In genomic region chr2:178075006-178075326, GRCh38 we compare ENCODE assay signal across 2 cellular contexts.
A peak's percentile ranks its signal among the peaks of the same experiment; 100 is the strongest.
TF ChIP-seq lines count a peak whose summit lies in the region.

No MANE protein-coding gene starts in this region.

TF ChIP-seq in A549, 52 proteins besides CTCF, POLR2A, EP300 and RAD21:
- no peak for TF ChIP-seq KDM5A (IDR thresholded peaks at IDR 0.05)
- no peak for TF ChIP-seq REST (IDR thresholded peaks at IDR 0.05)
- no peak for TF ChIP-seq ELK1 (IDR thresholded peaks at IDR 0.05; ENCODE audit: low read depth, low read length)
- no peak for TF ChIP-seq KDM1A (IDR thresholded peaks at IDR 0.05; ENCODE audit: low read depth)
- TF ChIP-seq HEYL (CRISPR knock-in tag; IDR thresholded peaks at IDR 0.05), result no peak
- no peak for TF ChIP-seq NR3C1 (IDR thresholded peaks at IDR 0.05)
- TF ChIP-seq FOXS1 (CRISPR knock-in tag; IDR thresholded peaks at IDR 0.05), result no peak
- no peak for TF ChIP-seq SREBF2 (IDR thresholded peaks at IDR 0.05)

TF ChIP-seq in SK-N-SH treated with all-trans-retinoic acid at 6 μM for 48 hours, 23 proteins besides CTCF, POLR2A, EP300 and RAD21:
- TF ChIP-seq ZNF8 (CRISPR knock-in tag; IDR thresholded peaks at IDR 0.05) (peak; percentile 37; the same call in 1 of the 2 replicates), ISL1 (CRISPR knock-in tag; IDR thresholded peaks at IDR 0.05) (peak; percentile 62; the same call in 1 of the 2 replicates), TCF4 (CRISPR knock-in tag; IDR thresholded peaks at IDR 0.05; ENCODE audit: borderline replicate concordance) (no peak; the same call in 1 of the 2 replicates)
